In the genomic region with DNA sequence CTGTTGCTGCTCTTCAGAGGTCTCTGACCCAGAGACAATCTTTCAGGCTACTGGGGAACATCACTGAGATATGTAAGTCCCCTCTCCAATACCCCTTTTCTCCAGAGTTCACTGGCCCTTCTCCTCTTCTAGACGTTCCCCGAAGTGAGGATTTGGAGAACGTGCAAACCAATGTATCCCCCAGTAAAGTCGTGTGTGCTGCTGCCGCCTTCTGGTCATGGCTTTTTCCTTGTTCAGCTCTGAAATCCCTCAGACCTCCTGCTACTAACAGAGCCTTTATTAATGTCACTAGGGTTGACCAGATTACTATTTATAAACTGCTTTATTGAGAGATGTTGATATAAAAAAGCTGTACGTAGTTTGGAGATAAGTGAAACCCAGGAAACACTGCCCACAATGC, we compare ENCODE assay signal across 16 cellular contexts.
A peak's percentile ranks its signal among the peaks of the same experiment; 100 is the strongest.
DNase-seq lines count a peak whose midpoint lies in the region; ATAC-seq lines count a peak whose summit lies in the region.
"Had no signal": no experiment of that assay in that cellular context is flagged by ENCODE, and none has a peak within 500 bp of the region (broad histone marks: within the 10 kb centered on the region; RNA-seq: fewer than 3 reads in every experiment).

No MANE protein-coding gene starts in this region.

- H3K36me3 ChIP-seq in H7 (replicated peaks; ENCODE audit: control insufficient read depth, insufficient read depth, low read length) = no peaks in the 10 kb centered on the region; the same call in 1 of the 2 replicates
- no peaks in the 10 kb centered on the region for H3K36me3 ChIP-seq in trophoblast cell (ENCODE audit: control insufficient read depth in 1 of 2, insufficient read depth in 2 of 2, low read length in 2 of 2)
- H3K36me3 ChIP-seq: SJSA1 had no signal

- no peak overlapping the region for H4K8ac ChIP-seq in trophoblast cell (ENCODE audit: low read depth, low read length)

- H4K12ac ChIP-seq in trophoblast cell (ENCODE audit: low read depth, low read length) = no peak overlapping the region

- ATAC-seq in GM18867 (IDR thresholded peaks at IDR 0.05; ENCODE audit: unreplicated experiment) (no peak), esophagus mucosa (no peak)
- ATAC-seq: activated CD4-positive, alpha-beta T cell treated with anti-CD3 and anti-CD28 coated beads for 36 hours; body of pancreas; mucosa of descending colon had no signal

- WGBS in trophoblast cell (ENCODE audit: extremely low coverage, insufficient coverage, insufficient read length) = no CpG with 5 or more reads among the region's 6 CpGs

- no peak overlapping the region for H4K91ac ChIP-seq in trophoblast cell (ENCODE audit: low read depth, low read length)

- H3K23ac ChIP-seq in trophoblast cell (ENCODE audit: low read length) = no peak overlapping the region

- no peaks in the 10 kb centered on the region for H3K79me1 ChIP-seq in trophoblast cell (ENCODE audit: low read length)

- H3K4me3 ChIP-seq in H7 (ENCODE audit: insufficient read depth, low read depth, low read length) = no peak overlapping the region
- no peak overlapping the region for H3K4me3 ChIP-seq in trophoblast cell (ENCODE audit: low read depth, low read length)
- H3K4me3 ChIP-seq: body of pancreas, mucosa of descending colon, SJSA1 had no signal

- no peak overlapping the region for H3K4ac ChIP-seq in trophoblast cell (ENCODE audit: low read depth, low read length)

- no peak overlapping the region for H2BK120ac ChIP-seq in trophoblast cell (ENCODE audit: insufficient read depth, low read length, poor library complexity)

- no peak overlapping the region for H2BK12ac ChIP-seq in trophoblast cell (ENCODE audit: low read length)

- no peaks in the 10 kb centered on the region for H3K9me3 ChIP-seq in trophoblast cell (ENCODE audit: insufficient read depth, low read depth, low read length)
- H3K9me3 ChIP-seq: body of pancreas, SJSA1 had no signal

- peak overlapping the region; percentile 83 for H2AFZ ChIP-seq in trophoblast cell (ENCODE audit: insufficient read depth, low read length, poor library complexity)

- no peak overlapping the region for H3K9ac ChIP-seq in trophoblast cell (ENCODE audit: low read length)

- no peaks in the 10 kb centered on the region for H3K4me1 ChIP-seq in trophoblast cell (ENCODE audit: control insufficient read depth in 1 of 2, insufficient read depth in 2 of 2, low read length in 2 of 2)
- H3K4me1 ChIP-seq: body of pancreas, SJSA1 had no signal

- no peak overlapping the region for H3K18ac ChIP-seq in trophoblast cell (ENCODE audit: low read length)

- H3K14ac ChIP-seq in trophoblast cell (ENCODE audit: low read length) = no peak overlapping the region

- H2AK5ac ChIP-seq in trophoblast cell (ENCODE audit: low read length) = no peak overlapping the region

- H3K4me2 ChIP-seq in trophoblast cell (ENCODE audit: low read length) = no peak overlapping the region

- H3K79me2 ChIP-seq in trophoblast cell (ENCODE audit: control insufficient read depth, insufficient read depth, low read length, poor library complexity) = no peaks in the 10 kb centered on the region

- no peak overlapping the region for H2BK5ac ChIP-seq in trophoblast cell (ENCODE audit: low read depth, low read length, poor library complexity)

- DNase-seq in H7 (peak; percentile 8), OCI-M1 (lab: John Stamatoyannopoulos, UW) (peak; percentile 28), globus pallidus (ENCODE audit: low spot score) (peak; percentile 22), trophoblast cell (no peak)
- no peak for DNase-seq in stimulated activated CD4-positive, alpha-beta T cell treated with anti-CD3 and anti-CD28 coated beads, Interleukin-2, amount 100 ng/mL, for 48 hours
- no peak for DNase-seq in activated T-cell treated with anti-CD3 and anti-CD28 coated beads, Interleukin-2, amount 50 U/mL, for 1 hour
- DNase-seq: activated CD4-positive, alpha-beta T cell treated with anti-CD3 and anti-CD28 coated beads for 36 hours; body of pancreas; CD4-positive, alpha-beta memory T cell; mucosa of descending colon; NCI-H1105; NCI-H510A treated with DMSO at 0.1 percent for 48 hours; retina had no signal

- no peak overlapping the region for H3K27ac ChIP-seq in trophoblast cell (ENCODE audit: low read depth, low read length)
- H3K27ac ChIP-seq: body of pancreas, SJSA1 had no signal

- H3K27me3 ChIP-seq in H7 (ENCODE audit: control insufficient read depth, insufficient read depth, low read length) = no peaks in the 10 kb centered on the region
- H3K27me3 ChIP-seq in trophoblast cell (ENCODE audit: insufficient read depth, low read length) = no peaks in the 10 kb centered on the region
- H3K27me3 ChIP-seq: body of pancreas, SJSA1 had no signal

Comparison
In these comparisons a context has a peak if more than half of its experiments do, and no peak if none do; other contexts are left out.
1. DNase-seq: peak in H7 (single experiment), OCI-M1 (single experiment) and globus pallidus (single experiment); none in trophoblast cell (0 of 2), stimulated activated CD4-positive, alpha-beta T cell treated with anti-CD3 and anti-CD28 coated beads, Interleukin-2, amount 100 ng/mL, for 48 hours (0 of 2) and activated T-cell treated with anti-CD3 and anti-CD28 coated beads, Interleukin-2, amount 50 U/mL, for 1 hour (single experiment).